ENCODE assay signal across 12 cellular contexts in the genomic region with DNA sequence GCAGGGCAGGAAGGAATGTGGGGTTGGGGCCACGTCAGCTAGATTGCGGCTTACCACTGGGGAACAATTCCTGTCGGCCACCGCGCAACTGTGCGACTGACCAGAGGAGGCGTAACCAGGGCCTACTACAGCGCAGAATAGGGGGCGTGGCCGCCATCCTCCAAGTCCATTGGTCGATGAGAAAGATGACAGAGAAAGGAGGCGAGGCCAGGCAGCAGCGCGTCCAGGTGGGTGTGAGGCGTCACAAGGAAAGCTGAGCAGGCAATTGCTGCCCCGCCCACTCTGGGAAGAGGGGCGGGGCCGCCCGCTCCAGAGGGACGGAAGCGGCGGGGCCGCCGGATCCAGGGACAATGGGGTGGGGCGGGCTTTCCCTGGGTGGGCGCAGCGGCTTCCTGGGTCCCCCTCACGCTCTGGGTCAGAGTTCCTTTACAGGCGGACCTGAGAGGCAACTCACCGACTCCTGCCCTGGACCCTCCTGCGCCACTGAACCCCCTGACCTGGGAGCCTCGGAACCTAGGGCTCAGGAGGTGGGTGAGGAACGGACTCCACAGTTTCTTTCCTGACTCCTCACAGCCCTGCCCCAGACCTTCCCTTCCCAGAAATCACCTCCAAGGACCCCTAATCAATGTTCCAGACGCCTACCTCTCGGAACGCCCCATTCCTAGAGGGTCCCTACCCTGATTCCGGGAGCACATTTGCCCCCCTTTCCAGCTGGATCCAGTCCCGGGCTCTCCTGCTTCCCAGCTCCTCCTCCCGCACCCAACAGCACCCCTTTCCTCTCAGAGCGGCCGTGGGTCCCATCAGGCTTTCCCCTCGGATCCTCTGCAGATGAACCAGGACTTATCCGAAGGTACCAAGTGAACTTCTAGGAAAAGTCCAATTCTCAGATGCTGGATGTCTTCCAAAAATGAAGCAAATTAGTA.
A peak's percentile ranks its signal among the peaks of the same experiment; 100 is the strongest.
DNase-seq lines count a peak whose midpoint lies in the region; ATAC-seq and TF ChIP-seq lines count a peak whose summit lies in the region.
"Had no signal": no experiment of that assay in that cellular context is flagged by ENCODE, and none has a peak within 500 bp of the region (broad histone marks: within the 10 kb centered on the region; RNA-seq: fewer than 3 reads in every experiment).

No MANE protein-coding gene starts in this region.

- 2% methylated on average over 31 of the region's 43 CpGs for WGBS in esophagus muscularis mucosa
- 3 to 5% methylated on average over 35 to 43 of the region's 43 CpGs for WGBS in lung, 2 donors

- DNase-seq in NB4 (ENCODE audit: low read depth) (peak; percentile 91), esophagus muscularis mucosa (ENCODE audit: extremely low spot score) (no peak), lung (ENCODE audit: low spot score) (peak; percentile 37), NOMO-1 treated with DMSO at 0.1 percent for 48 hours (lab: John Stamatoyannopoulos, UW; ENCODE audit: unreplicated experiment) (no peak), NCI-H510A (lab: John Stamatoyannopoulos, UW) (no peak)
- DNase-seq in effector CD4-positive, alpha-beta T cell, result no peak
- DNase-seq: activated CD8-positive, alpha-beta memory T cell treated with anti-CD3 and anti-CD28 coated beads for 24 hours; MG63; NCI-H345 had no signal

- H3K4me1 ChIP-seq in esophagus muscularis mucosa (peaks cover 0 to 13% (median 2%) of the 10 kb centered on the region in 4 donors), lung (ENCODE audit: control insufficient read depth in 2 of 2, insufficient read depth in 2 of 2, low read length in 2 of 2) (peaks cover 0 to 2% of the 10 kb centered on the region in 2 donors), stomach smooth muscle (ENCODE audit: control insufficient read depth, insufficient read depth, low read length) (no peaks in the 10 kb centered on the region)
- H3K4me1 ChIP-seq: BLaER1 treated with 17β-estradiol and CSF1 and Interleukin-3, amounts not matched to agents 10 nM and 100 nM had no signal

- no peak for TF ChIP-seq EP300 in esophagus muscularis mucosa (IDR thresholded peaks at IDR 0.05)

- TF ChIP-seq CTCF in NB4 (IDR thresholded peaks at IDR 0.05; ENCODE audit: low read depth, low read length), result no peak
- TF ChIP-seq CTCF in esophagus muscularis mucosa (IDR thresholded peaks at IDR 0.05), result peak in 1 of 3 experiments; percentile 14
- TF ChIP-seq CTCF in lung (IDR thresholded peaks at IDR 0.05; ENCODE audit: control extremely low read depth, extremely low read depth), result no peak

- H3K9me3 ChIP-seq in esophagus muscularis mucosa, result peaks cover 0 to 4% (median 0%) of the 10 kb centered on the region in 4 donors
- peaks cover 0 to 13% of the 10 kb centered on the region in 2 donors for H3K9me3 ChIP-seq in lung (ENCODE audit: control insufficient read depth in 2 of 2, insufficient read depth in 1 of 2, low read length in 1 of 2)
- H3K9me3 ChIP-seq in stomach smooth muscle (ENCODE audit: control insufficient read depth in 2 of 2, low read length in 2 of 2), result no peaks in the 10 kb centered on the region
- H3K9me3 ChIP-seq: MG63 had no signal

- H3K27ac ChIP-seq in esophagus muscularis mucosa (replicated peaks in 1 of 4) (peak overlapping the region in 3 of 4 donors; percentile 40 to 73 (median 51)), lung (ENCODE audit: low read depth in 1 of 2, low read length in 1 of 2) (no peak overlapping the region), stomach smooth muscle (ENCODE audit: low read length) (no peak overlapping the region)
- H3K27ac ChIP-seq: BLaER1 treated with 17β-estradiol and CSF1 and Interleukin-3, amounts not matched to agents 10 nM and 100 nM had no signal

- H3K27me3 ChIP-seq in esophagus muscularis mucosa, result peaks cover 0 to 12% (median 0%) of the 10 kb centered on the region in 4 donors
- no peaks in the 10 kb centered on the region for H3K27me3 ChIP-seq in lung (ENCODE audit: control insufficient read depth, insufficient read depth)
- peaks cover 0 to 4% of the 10 kb centered on the region in 2 donors for H3K27me3 ChIP-seq in stomach smooth muscle (ENCODE audit: control insufficient read depth in 1 of 2, insufficient read depth in 2 of 2, low read length in 2 of 2)
- H3K27me3 ChIP-seq: BLaER1 treated with 17β-estradiol and CSF1 and Interleukin-3, amounts not matched to agents 10 nM and 100 nM; MG63 had no signal

- H3K36me3 ChIP-seq in esophagus muscularis mucosa (no peaks in the 10 kb centered on the region), lung (ENCODE audit: control insufficient read depth in 2 of 2, insufficient read depth in 2 of 2, low read length in 2 of 2) (no peaks in the 10 kb centered on the region), stomach smooth muscle (ENCODE audit: control insufficient read depth in 2 of 2, insufficient read depth in 2 of 2, low read length in 2 of 2) (no peaks in the 10 kb centered on the region)
- H3K36me3 ChIP-seq: BLaER1 treated with 17β-estradiol and CSF1 and Interleukin-3, amounts not matched to agents 10 nM and 100 nM; MG63 had no signal

- ATAC-seq in lung (ENCODE audit: insufficient read depth, low FRiP score) (peak; percentile 66), GM19328 (IDR thresholded peaks at IDR 0.05; ENCODE audit: unreplicated experiment) (no peak)

- H3K9ac ChIP-seq in stomach smooth muscle (ENCODE audit: low read length in 2 of 2), result no peak overlapping the region
- H3K9ac ChIP-seq: BLaER1 treated with 17β-estradiol and CSF1 and Interleukin-3, amounts not matched to agents 10 nM and 100 nM had no signal

- TF ChIP-seq POLR2A in NB4 (IDR thresholded peaks at IDR 0.05; ENCODE audit: extremely low read depth, insufficient read length) (no peak), esophagus muscularis mucosa (IDR thresholded peaks at IDR 0.05; ENCODE audit: low read depth) (no peak)

- intact Hi-C loops in esophagus muscularis mucosa (cut with DNase I), result no loop called here

- H3K4me3 ChIP-seq in NB4 (ENCODE audit: low read depth, low read length) (peak overlapping the region; percentile 65), esophagus muscularis mucosa (peak overlapping the region; percentile 43 to 59 (median 54)), lung (no peak overlapping the region), stomach smooth muscle (ENCODE audit: low read length in 2 of 2) (peak overlapping the region; percentile 12 to 40)
- H3K4me3 ChIP-seq: BLaER1 treated with 17β-estradiol and CSF1 and Interleukin-3, amounts not matched to agents 10 nM and 100 nM; MG63 had no signal

Comparison
In these comparisons a context has a peak if more than half of its experiments do, and no peak if none do; other contexts are left out.
1. DNase-seq: peak in NB4 (single experiment) and lung (single experiment); none in esophagus muscularis mucosa (single experiment), effector CD4-positive, alpha-beta T cell (single experiment), NOMO-1 treated with DMSO at 0.1 percent for 48 hours (single experiment) and NCI-H510A (single experiment).
2. H3K27ac ChIP-seq: peak in esophagus muscularis mucosa (3 of 4); none in lung (0 of 2) and stomach smooth muscle (single experiment).